In genomic region chr6:77609106-77609505, GRCh38 we compare ENCODE assay signal across 39 cellular contexts. TPM values are rescaled to one million over a fixed set of nuclear protein-coding genes. Genes with fewer than 3 reads are reported as not detected.
"Had no signal": no experiment of that assay in that cellular context is flagged by ENCODE, and none has a peak within 500 bp of the region (broad histone marks: within the 10 kb centered on the region; RNA-seq: fewer than 3 reads in every experiment).

No MANE protein-coding gene starts in this region.

- H3K36me3 ChIP-seq: adrenal gland, ascending aorta, brain microvascular endothelial cell, breast epithelium, cardiac muscle cell had no signal

- H3K27ac Mint-ChIP-seq: activated naive CD4-positive, alpha-beta T cell treated with anti-CD3 and anti-CD28 coated beads for 36 hours; activated naive CD4-positive, alpha-beta T cell treated with anti-CD3 and anti-CD28 coated beads, Interleukin-2, amount 10 ng/mL, durations not matched to agents 7 days and 5 days; activated naive CD4-positive, alpha-beta T cell treated with anti-CD3 and anti-CD28 coated beads, Interleukin-2, amount 50 U/mL, for 24 hours; activated naive CD4-positive, alpha-beta T cell treated with anti-CD3 and anti-CD28 coated beads, Interleukin-2, amount 50 U/mL, for 72 hours; activated naive CD8-positive, alpha-beta T cell; activated naive CD8-positive, alpha-beta T cell treated with anti-CD3 and anti-CD28 coated beads for 36 hours; activated naive CD8-positive, alpha-beta T cell treated with anti-CD3 and anti-CD28 coated beads, Interleukin-2, amount 10 ng/mL, durations not matched to agents 7 days and 5 days; activated naive CD8-positive, alpha-beta T cell treated with anti-CD3 and anti-CD28 coated beads, Interleukin-2, amount 50 U/mL, for 24 hours; activated T-cell treated with anti-CD3 and anti-CD28 coated beads, Interleukin-2, amount 50 U/mL, for 24 hours; activated T-cell treated with anti-CD3 and anti-CD28 coated beads, Interleukin-2, amount 50 U/mL, for 72 hours; activated T-helper 1 cell treated with anti-CD3 and anti-CD28 coated beads, Interleukin-12 subunit alpha, Interleukin-12 subunit beta, Interleukin-2, Interleukin-4 antibody, amounts not matched to agents 30 ng/mL and 10 ng/mL and 1 ng/mL, durations not matched to agents 14 hours and 24 hours and 36 hours; activated T-helper 17 cell treated with anti-CD3 and anti-CD28 coated beads, Interleukin-2, amount 50 U/mL, for 72 hours; activated T-helper 2 cell treated with anti-CD3 and anti-CD28 coated beads, Interferon-gamma antibody, Interleukin-2, Interleukin-4, amounts not matched to agents 10 μg/mL and 5 μg/mL and 100 μg/mL, durations not matched to agents 14 hours and 24 hours and 36 hours; brain had no signal

- H3K9me3 Mint-ChIP-seq: activated T-helper 1 cell treated with anti-CD3 and anti-CD28 coated beads, Interleukin-12 subunit alpha, Interleukin-12 subunit beta, Interleukin-2, Interleukin-4 antibody, amounts not matched to agents 30 ng/mL and 10 ng/mL and 1 ng/mL, durations not matched to agents 14 hours and 24 hours and 36 hours had no signal

- ATAC-seq: activated naive CD4-positive, alpha-beta T cell treated with anti-CD3 and anti-CD28 coated beads, Interleukin-2, amount 50 U/mL, for 72 hours; activated naive CD8-positive, alpha-beta T cell treated with anti-CD3 and anti-CD28 coated beads, Interleukin-2, amount 50 U/mL, for 24 hours; activated T-cell treated with anti-CD3 and anti-CD28 coated beads, Interleukin-2, amount 50 U/mL, for 4 hours; activated T-cell treated with anti-CD3 and anti-CD28 coated beads, Interleukin-2, amount 50 U/mL, for 72 hours; activated T-helper 17 cell treated with anti-CD3 and anti-CD28 coated beads, Interleukin-2, amount 50 U/mL, for 72 hours; body of pancreas had no signal

- H3K4me1 Mint-ChIP-seq: activated naive CD4-positive, alpha-beta T cell treated with anti-CD3 and anti-CD28 coated beads, Interleukin-2, amount 10 ng/mL, durations not matched to agents 7 days and 5 days; activated naive CD4-positive, alpha-beta T cell treated with anti-CD3 and anti-CD28 coated beads, Interleukin-2, amount 50 U/mL, for 24 hours; activated naive CD8-positive, alpha-beta T cell treated with anti-CD3 and anti-CD28 coated beads for 36 hours; activated naive CD8-positive, alpha-beta T cell treated with anti-CD3 and anti-CD28 coated beads, Interleukin-2, amount 10 ng/mL, durations not matched to agents 7 days and 5 days; activated naive CD8-positive, alpha-beta T cell treated with anti-CD3 and anti-CD28 coated beads, Interleukin-2, amount 50 U/mL, for 24 hours; activated T-helper 17 cell treated with anti-CD3 and anti-CD28 coated beads, Interleukin-2, amount 50 U/mL, for 72 hours; brain; central memory CD8-positive, alpha-beta T cell had no signal

- H3K4me3 Mint-ChIP-seq: activated naive CD4-positive, alpha-beta T cell treated with anti-CD3 and anti-CD28 coated beads for 36 hours; activated naive CD4-positive, alpha-beta T cell treated with anti-CD3 and anti-CD28 coated beads, Interleukin-2, amount 10 ng/mL, durations not matched to agents 7 days and 5 days; activated naive CD4-positive, alpha-beta T cell treated with anti-CD3 and anti-CD28 coated beads, Interleukin-2, amount 50 U/mL, for 24 hours; activated naive CD8-positive, alpha-beta T cell; activated naive CD8-positive, alpha-beta T cell treated with anti-CD3 and anti-CD28 coated beads for 36 hours; activated naive CD8-positive, alpha-beta T cell treated with anti-CD3 and anti-CD28 coated beads, Interleukin-2, amount 10 ng/mL, durations not matched to agents 7 days and 5 days; activated naive CD8-positive, alpha-beta T cell treated with anti-CD3 and anti-CD28 coated beads, Interleukin-2, amount 50 U/mL, for 24 hours; activated T-cell treated with anti-CD3 and anti-CD28 coated beads, Interleukin-2, amount 50 U/mL, for 24 hours; activated T-cell treated with anti-CD3 and anti-CD28 coated beads, Interleukin-2, amount 50 U/mL, for 4 hours; activated T-cell treated with anti-CD3 and anti-CD28 coated beads, Interleukin-2, amount 50 U/mL, for 72 hours; activated T-helper 1 cell treated with anti-CD3 and anti-CD28 coated beads, Interleukin-12 subunit alpha, Interleukin-12 subunit beta, Interleukin-2, Interleukin-4 antibody, amounts not matched to agents 30 ng/mL and 10 ng/mL and 1 ng/mL, durations not matched to agents 14 hours and 24 hours and 36 hours; activated T-helper 17 cell treated with anti-CD3 and anti-CD28 coated beads, Interleukin-2, amount 50 U/mL, for 72 hours; brain; central memory CD8-positive, alpha-beta T cell had no signal

- H3K36me3 Mint-ChIP-seq: activated naive CD4-positive, alpha-beta T cell treated with anti-CD3 and anti-CD28 coated beads, Interleukin-2, amount 10 ng/mL, durations not matched to agents 7 days and 5 days; activated naive CD4-positive, alpha-beta T cell treated with anti-CD3 and anti-CD28 coated beads, Interleukin-2, amount 50 U/mL, for 24 hours; activated naive CD4-positive, alpha-beta T cell treated with anti-CD3 and anti-CD28 coated beads, Interleukin-2, amount 50 U/mL, for 72 hours; activated naive CD8-positive, alpha-beta T cell; activated naive CD8-positive, alpha-beta T cell treated with anti-CD3 and anti-CD28 coated beads for 36 hours; activated naive CD8-positive, alpha-beta T cell treated with anti-CD3 and anti-CD28 coated beads, Interleukin-2, amount 10 ng/mL, durations not matched to agents 7 days and 5 days; brain had no signal

- H3K27me3 Mint-ChIP-seq: activated naive CD4-positive, alpha-beta T cell treated with anti-CD3 and anti-CD28 coated beads, Interleukin-2, amount 10 ng/mL, durations not matched to agents 7 days and 5 days; activated naive CD4-positive, alpha-beta T cell treated with anti-CD3 and anti-CD28 coated beads, Interleukin-2, amount 50 U/mL, for 24 hours; activated naive CD8-positive, alpha-beta T cell; activated naive CD8-positive, alpha-beta T cell treated with anti-CD3 and anti-CD28 coated beads for 36 hours; activated naive CD8-positive, alpha-beta T cell treated with anti-CD3 and anti-CD28 coated beads, Interleukin-2, amount 10 ng/mL, durations not matched to agents 7 days and 5 days; activated naive CD8-positive, alpha-beta T cell treated with anti-CD3 and anti-CD28 coated beads, Interleukin-2, amount 50 U/mL, for 24 hours; activated T-cell treated with anti-CD3 and anti-CD28 coated beads, Interleukin-2, amount 50 U/mL, for 24 hours; activated T-helper 17 cell treated with anti-CD3 and anti-CD28 coated beads, Interleukin-2, amount 50 U/mL, for 72 hours; brain; central memory CD8-positive, alpha-beta T cell had no signal

- H3K27me3 ChIP-seq: adrenal gland, ascending aorta, body of pancreas, brain microvascular endothelial cell, breast epithelium, cardiac muscle cell had no signal

- H3K4me3 ChIP-seq: adrenal gland, ascending aorta, body of pancreas, breast epithelium, cardiac muscle cell had no signal

- H3K27ac ChIP-seq: adrenal gland, ascending aorta, body of pancreas, brain microvascular endothelial cell, breast epithelium, cardiac muscle cell had no signal

- H3K4me1 ChIP-seq: adrenal gland, ascending aorta, body of pancreas, breast epithelium had no signal

- H3K9me3 ChIP-seq: adrenal gland, ascending aorta, body of pancreas, breast epithelium had no signal

- DNase-seq: activated effector memory CD4-positive, alpha-beta T cell treated with anti-CD3 and anti-CD28 coated beads, Interleukin-2, amount 50 U/mL, for 16 hours; activated effector memory CD4-positive, alpha-beta T cell treated with Interleukin-2 at 50 U/mL for 16 hours; activated gamma-delta T cell; activated gamma-delta T cell treated with Interleukin-2 at 50 U/mL for 16 hours; activated naive CD4-positive, alpha-beta T cell; activated naive CD4-positive, alpha-beta T cell treated with anti-CD3 and anti-CD28 coated beads for 36 hours; activated naive CD4-positive, alpha-beta T cell treated with anti-CD3 and anti-CD28 coated beads, Interleukin-2, amount 10 ng/mL, durations not matched to agents 7 days and 5 days; activated naive CD4-positive, alpha-beta T cell treated with anti-CD3 and anti-CD28 coated beads, Interleukin-2, amount 50 U/mL, for 16 hours; activated naive CD4-positive, alpha-beta T cell treated with Interleukin-2 at 50 U/mL for 16 hours; activated naive CD8-positive, alpha-beta T cell treated with anti-CD3 and anti-CD28 coated beads for 36 hours; activated naive CD8-positive, alpha-beta T cell treated with anti-CD3 and anti-CD28 coated beads, Interleukin-2, amount 10 ng/mL, durations not matched to agents 7 days and 5 days; activated naive CD8-positive, alpha-beta T cell treated with anti-CD3 and anti-CD28 coated beads, Interleukin-2, amount 50 U/mL, for 24 hours; activated T-cell treated with anti-CD3 and anti-CD28 coated beads for 4 hours; activated T-cell treated with anti-CD3 and anti-CD28 coated beads, Interleukin-2, amount 50 U/mL, for 1 hour; activated T-cell treated with anti-CD3 and anti-CD28 coated beads, Interleukin-2, amount 50 U/mL, for 24 hours; activated T-cell treated with anti-CD3 and anti-CD28 coated beads, Interleukin-2, amount 50 U/mL, for 4 hours; activated T-cell treated with anti-CD3 and anti-CD28 coated beads, Interleukin-2, amount 50 U/mL, for 48 hours; activated T-cell treated with anti-CD3 and anti-CD28 coated beads, Interleukin-2, amount 50 U/mL, for 72 hours; adrenal gland; amniotic stem cell; anterior cingulate cortex; aorta; body of pancreas; brain microvascular endothelial cell; central memory CD4-positive, alpha-beta T cell; cerebellar nuclear complex had no signal

RNA-seq across cellular contexts. Expression of gene MEI4, which starts 43.7 kb away (rescaled TPM):
- total RNA-seq: activated naive CD4-positive, alpha-beta T cell treated with anti-CD3 and anti-CD28 coated beads for 36 hours; activated naive CD4-positive, alpha-beta T cell treated with anti-CD3 and anti-CD28 coated beads, Interleukin-2, amount 50 U/mL, for 72 hours; activated naive CD8-positive, alpha-beta T cell treated with anti-CD3 and anti-CD28 coated beads, Interleukin-2, amount 10 ng/mL, durations not matched to agents 7 days and 5 days; activated T-cell treated with anti-CD3 and anti-CD28 coated beads, Interleukin-2, amount 50 U/mL, for 4 hours; activated T-cell treated with anti-CD3 and anti-CD28 coated beads, Interleukin-2, amount 50 U/mL, for 72 hours; activated T-helper 1 cell treated with anti-CD3 and anti-CD28 coated beads, Interleukin-12 subunit alpha, Interleukin-12 subunit beta, Interleukin-2, Interleukin-4 antibody, amounts not matched to agents 30 ng/mL and 10 ng/mL and 1 ng/mL, durations not matched to agents 14 hours and 24 hours and 36 hours; activated T-helper 17 cell treated with anti-CD3 and anti-CD28 coated beads, Interleukin-2, amount 50 U/mL, for 72 hours; activated T-helper 2 cell treated with anti-CD3 and anti-CD28 coated beads, Interferon-gamma antibody, Interleukin-2, Interleukin-4, amounts not matched to agents 10 μg/mL and 5 μg/mL and 100 μg/mL, durations not matched to agents 14 hours and 24 hours and 36 hours; ascending aorta; breast epithelium; bronchial epithelial cell; cardiac septum had no signal
